In the genomic region with DNA sequence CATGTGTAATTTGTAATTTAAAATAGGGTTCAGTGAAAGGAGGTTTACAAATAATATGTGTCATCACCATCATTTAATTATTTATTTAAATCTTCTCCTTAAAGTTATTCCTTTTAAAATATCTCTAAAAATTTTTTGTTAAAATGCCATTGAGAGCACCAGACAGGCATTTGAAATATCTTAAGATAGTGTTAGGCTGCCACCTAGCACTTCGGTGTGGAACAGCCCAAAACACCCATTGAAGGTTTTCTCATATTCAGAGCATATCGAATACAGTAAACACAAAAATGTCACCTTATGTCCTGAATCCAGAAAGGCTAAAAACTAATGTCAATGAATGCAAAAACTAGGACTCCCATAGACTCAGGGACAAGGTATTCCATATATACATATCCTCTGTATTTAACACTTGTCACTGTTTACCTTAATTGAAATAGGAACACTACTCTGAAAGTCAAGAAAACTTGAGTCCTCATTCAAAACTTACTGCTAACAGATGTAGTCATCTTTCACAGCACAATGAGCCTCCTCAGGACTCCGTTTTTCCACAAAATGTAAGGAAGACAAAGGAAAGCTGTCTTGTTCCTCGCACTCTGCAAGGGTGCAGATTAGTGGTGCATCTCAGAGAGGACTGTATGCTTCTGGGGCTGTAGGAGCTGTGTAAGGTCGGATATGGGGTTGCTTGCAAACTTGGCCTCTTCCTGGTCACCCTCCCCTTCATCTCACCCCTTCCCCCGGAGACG, we compare ENCODE assay signal across 8 cellular contexts.
DNase-seq lines count a peak whose midpoint lies in the region; ATAC-seq and FAIRE-seq lines count a peak whose summit lies in the region.

No MANE protein-coding gene starts in this region.

- DNase-seq in COLO829 (ENCODE audit: low spot score): peak; percentile 71
- peak; percentile 11 for DNase-seq in KG1 (lab: John Stamatoyannopoulos, UW)
- DNase-seq in SK-N-DZ (ENCODE audit: low spot score): peak; percentile 21
- DNase-seq in frontal cortex (ENCODE audit: low spot score in 2 of 2): peak; percentile 27 to 38
- peak; percentile 32 for DNase-seq in renal cortical epithelial cell (ENCODE audit: low read depth)
- no peak for DNase-seq in immature natural killer cell
- no peak for DNase-seq in stimulated activated CD4-positive, alpha-beta T cell treated with anti-CD3 and anti-CD28 coated beads, Interleukin-2, amount 100 ng/mL, for 48 hours

- no peak overlapping the region for H3K4me3 Mint-ChIP-seq in immature natural killer cell

- no peaks in the 10 kb centered on the region for H3K36me3 Mint-ChIP-seq in immature natural killer cell

- H3K27ac Mint-ChIP-seq in immature natural killer cell: no peak overlapping the region

- peak; percentile 56 for ATAC-seq in GM19043 (IDR thresholded peaks at IDR 0.05; ENCODE audit: low read depth, unreplicated experiment)

- no peaks in the 10 kb centered on the region for H3K4me1 Mint-ChIP-seq in immature natural killer cell

- peaks cover 0 to 3% (median 0%) of the 10 kb centered on the region in 6 donors for H3K9me3 Mint-ChIP-seq in immature natural killer cell

- H3K27me3 Mint-ChIP-seq in immature natural killer cell (ENCODE audit: low read depth in 3 of 3): peaks cover 0 to 6% (median 0%) of the 10 kb centered on the region in 3 donors

- peak; percentile 77 for FAIRE-seq in frontal cortex (lab: Jason Lieb, UNC)

Comparison
In these comparisons a context has a peak if more than half of its experiments do, and no peak if none do; other contexts are left out.
1. DNase-seq: peak in COLO829 (single experiment), KG1 (single experiment), SK-N-DZ (single experiment), frontal cortex (2 of 2) and renal cortical epithelial cell (single experiment); none in immature natural killer cell (0 of 3) and stimulated activated CD4-positive, alpha-beta T cell treated with anti-CD3 and anti-CD28 coated beads, Interleukin-2, amount 100 ng/mL, for 48 hours (0 of 2).